ENCODE assay signal across 10 cellular contexts in genomic region chr12:109606261-109607028, GRCh38. TPM values are rescaled to one million over a fixed set of nuclear protein-coding genes. Genes with fewer than 3 reads are reported as not detected.
DNase-seq lines count a peak whose midpoint lies in the region; ATAC-seq and TF ChIP-seq lines count a peak whose summit lies in the region.
"Had no signal": no experiment of that assay in that cellular context is flagged by ENCODE, and none has a peak within 500 bp of the region (broad histone marks: within the 10 kb centered on the region; RNA-seq: fewer than 3 reads in every experiment).

No MANE protein-coding gene starts in this region.

- DNase-seq in DMS53 (lab: John Stamatoyannopoulos, UW) (peak; percentile 91), SJCRH30 (peak; percentile 89), globus pallidus (ENCODE audit: low spot score) (peak; percentile 88), nucleus accumbens (lab: John Stamatoyannopoulos, UW) (peak in 48 of 56 donors; percentile 13 to 83 (median 50)), Peyer's patch (no peak), NCI-H345 treated with DMSO at 0.1 percent for 48 hours (lab: John Stamatoyannopoulos, UW; ENCODE audit: unreplicated experiment) (no peak), GM10266 (ENCODE audit: extremely low spot score) (no peak)
- DNase-seq: CD8-positive, alpha-beta T cell; spleen had no signal

- H3K9me3 ChIP-seq in SJCRH30 (replicated peaks) (no peaks in the 10 kb centered on the region), Peyer's patch (no peaks in the 10 kb centered on the region)
- H3K9me3 ChIP-seq: spleen had no signal

- peak overlapping the region; percentile 80 for H3K27ac ChIP-seq in SJCRH30
- H3K27ac ChIP-seq in Peyer's patch = no peak overlapping the region
- H3K27ac ChIP-seq: spleen had no signal

- ATAC-seq in HG02623 (IDR thresholded peaks at IDR 0.05; ENCODE audit: unreplicated experiment) = no peak
- ATAC-seq: CD8-positive, alpha-beta T cell had no signal

- H3K4me3 ChIP-seq in SJCRH30 = peak overlapping the region; percentile 41
- no peak overlapping the region for H3K4me3 ChIP-seq in Peyer's patch
- H3K4me3 ChIP-seq: spleen had no signal

- TF ChIP-seq CTCF in Peyer's patch (IDR thresholded peaks at IDR 0.05) (no peak), GM10266 (IDR thresholded peaks at IDR 0.05; ENCODE audit: control insufficient read depth, insufficient read depth, low read depth, missing control alignments) (no peak)

- no peaks in the 10 kb centered on the region for H3K36me3 ChIP-seq in SJCRH30
- H3K36me3 ChIP-seq in Peyer's patch = no peaks in the 10 kb centered on the region
- H3K36me3 ChIP-seq: spleen had no signal

- H3K27me3 ChIP-seq in SJCRH30 (no peaks in the 10 kb centered on the region), Peyer's patch (no peaks in the 10 kb centered on the region)

- H3K4me1 ChIP-seq in SJCRH30 (peaks cover 21% of the 10 kb centered on the region), Peyer's patch (no peaks in the 10 kb centered on the region)
- H3K4me1 ChIP-seq: spleen had no signal

- TF ChIP-seq POLR2A in Peyer's patch (IDR thresholded peaks at IDR 0.05) = no peak

RNA-seq across cellular contexts. Expression of gene MVK, which starts 32.9 kb away (rescaled TPM):
- 17.3 and 18.7 TPM in 2 replicates for total RNA-seq in SJCRH30 (2014; rRNA removed; shearing (Covaris generic))
- total RNA-seq in Peyer's patch = 10 to 100 TPM in 3 of 4 donors, 1 to 10 TPM in 1; 3.3 to 66.7 (median 41.6) TPM

RNA-seq across cellular contexts. Expression of gene MMAB, which starts 33.1 kb away (rescaled TPM):
- 22.2 and 23.1 TPM in 2 replicates for total RNA-seq in SJCRH30 (2014; rRNA removed; shearing (Covaris generic))
- 10 to 100 TPM; 30.8 to 41.4 (median 32.1) TPM for total RNA-seq in Peyer's patch

Comparison
In these comparisons a context has a peak if more than half of its experiments do, and no peak if none do; other contexts are left out.
1. DNase-seq: peak in DMS53 (single experiment), SJCRH30 (2 of 2), globus pallidus (single experiment) and nucleus accumbens (48 of 56); none in Peyer's patch (0 of 3), NCI-H345 treated with DMSO at 0.1 percent for 48 hours (single experiment) and GM10266 (single experiment).